ENCODE assay signal across 22 cellular contexts in the genomic region with DNA sequence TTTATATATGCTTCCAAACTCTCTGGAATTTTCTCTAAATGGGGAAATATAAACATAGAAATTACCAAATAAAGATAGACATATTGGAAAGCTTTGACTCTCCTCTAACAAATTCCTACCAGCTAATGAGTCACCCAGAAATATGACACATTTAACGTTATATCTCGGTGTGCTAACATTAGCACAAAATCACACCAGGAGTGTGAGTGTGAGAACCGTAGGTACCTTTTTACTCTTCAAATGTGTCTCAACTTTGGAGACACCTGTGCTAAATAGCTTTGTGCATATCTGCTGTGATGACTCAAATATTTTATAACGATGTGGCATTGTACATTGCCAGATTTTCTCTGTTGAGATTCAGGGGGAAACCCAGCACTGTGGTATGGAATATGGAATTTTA.
"Had no signal": no experiment of that assay in that cellular context is flagged by ENCODE, and none has a peak within 500 bp of the region (broad histone marks: within the 10 kb centered on the region; RNA-seq: fewer than 3 reads in every experiment).

No MANE protein-coding gene starts in this region.

- H3K4me1 ChIP-seq: adrenal gland, ascending aorta, heart left ventricle, lower lobe of right lung, right lobe of liver, stomach, suprapubic skin, tibial nerve, uterus had no signal

- H3K4me1 Mint-ChIP-seq: naive B cell; stimulated activated memory B cell treated with anti-CD40 and anti-IgM and Interleukin-4, amounts not matched to agents 10 μg/mL and 1 μg/mL and 100 μg/mL, for 72 hours had no signal

- H3K36me3 ChIP-seq: adrenal gland, ascending aorta, heart left ventricle, lower lobe of right lung, right lobe of liver, stomach, suprapubic skin, tibial nerve, uterus had no signal

- H3K9me3 ChIP-seq: adrenal gland, lower lobe of right lung, right lobe of liver, uterus had no signal

- H3K4me3 Mint-ChIP-seq: activated CD8-positive, alpha-beta T cell treated with anti-CD3 and anti-CD28 coated beads, Interleukin-2, amount 10 ng/mL, durations not matched to agents 7 days and 5 days; activated naive CD8-positive, alpha-beta T cell; naive B cell; stimulated activated memory B cell treated with anti-CD40 and anti-IgM and Interleukin-4, amounts not matched to agents 10 μg/mL and 1 μg/mL and 100 μg/mL, for 72 hours; T-helper 2 cell treated with Interferon-gamma antibody and Interleukin-4, amounts not matched to agents 5 μg/mL and 100 μg/mL, for 36 hours had no signal

- H3K36me3 Mint-ChIP-seq: activated naive CD8-positive, alpha-beta T cell; naive B cell; stimulated activated memory B cell treated with anti-CD40 and anti-IgM and Interleukin-4, amounts not matched to agents 10 μg/mL and 1 μg/mL and 100 μg/mL, for 72 hours had no signal

- H3K27me3 ChIP-seq: adrenal gland, ascending aorta, heart left ventricle, right lobe of liver, stomach, suprapubic skin, tibial nerve, uterus had no signal

- DNase-seq: activated CD4-positive, alpha-beta T cell treated with anti-CD3 and anti-CD28 coated beads for 1 hour; activated CD4-positive, alpha-beta T cell treated with anti-CD3 and anti-CD28 coated beads, Interleukin-2, amount 50 U/mL, for 1 hour; activated CD8-positive, alpha-beta T cell treated with anti-CD3 and anti-CD28 coated beads, Interleukin-2, amount 10 ng/mL, durations not matched to agents 7 days and 5 days; activated gamma-delta T cell treated with Interleukin-2 at 50 U/mL for 16 hours; adrenal gland; heart left ventricle; lower lobe of right lung; naive B cell; occipital lobe; right lobe of liver; small intestine; stimulated activated CD4-positive, alpha-beta T cell treated with anti-CD3 and anti-CD28 coated beads, Interleukin-2, amount 100 ng/mL, for 24 hours; stomach; uterus had no signal

- H3K27ac ChIP-seq: adrenal gland, ascending aorta, coronary artery, heart left ventricle, lower lobe of right lung, right lobe of liver, stomach, suprapubic skin, tibial nerve, uterus had no signal

- H3K27ac Mint-ChIP-seq: activated CD8-positive, alpha-beta T cell treated with anti-CD3 and anti-CD28 coated beads, Interleukin-2, amount 10 ng/mL, durations not matched to agents 7 days and 5 days; activated naive CD8-positive, alpha-beta T cell; naive B cell; stimulated activated memory B cell treated with anti-CD40 and anti-IgM and Interleukin-4, amounts not matched to agents 10 μg/mL and 1 μg/mL and 100 μg/mL, for 72 hours; T-helper 2 cell treated with Interferon-gamma antibody and Interleukin-4, amounts not matched to agents 5 μg/mL and 100 μg/mL, for 36 hours had no signal

- H3K27me3 Mint-ChIP-seq: activated naive CD8-positive, alpha-beta T cell; naive B cell; stimulated activated memory B cell treated with anti-CD40 and anti-IgM and Interleukin-4, amounts not matched to agents 10 μg/mL and 1 μg/mL and 100 μg/mL, for 72 hours had no signal

- ATAC-seq: activated CD8-positive, alpha-beta T cell treated with anti-CD3 and anti-CD28 coated beads, Interleukin-2, amount 10 ng/mL, durations not matched to agents 7 days and 5 days; heart left ventricle; left lobe of liver; lower lobe of right lung; right lobe of liver; stimulated activated memory B cell treated with anti-CD40 and anti-IgM and Interleukin-4, amounts not matched to agents 10 μg/mL and 1 μg/mL and 100 μg/mL, for 72 hours had no signal

- H3K4me3 ChIP-seq: adrenal gland, ascending aorta, coronary artery, heart left ventricle, lower lobe of right lung, right lobe of liver, stomach, suprapubic skin, tibial nerve, uterus had no signal
